In genomic region chr11:19561011-19561410, GRCh38 we compare ENCODE assay signal across 24 cellular contexts.
DNase-seq lines count a peak whose midpoint lies in the region; ATAC-seq and TF ChIP-seq lines count a peak whose summit lies in the region.
"Had no signal": no experiment of that assay in that cellular context is flagged by ENCODE, and none has a peak within 500 bp of the region (broad histone marks: within the 10 kb centered on the region; RNA-seq: fewer than 3 reads in every experiment).

No MANE protein-coding gene starts in this region.

- no peak for TF ChIP-seq RAD21 in IMR-90 (IDR thresholded peaks at IDR 0.05; ENCODE audit: low read length)

- in situ Hi-C loops in IMR-90 (cut with MboI; ENCODE audit: low sequenced_read_pairs) (loop anchor here (5.0 kb wide), 1 partner anchor 489 kb away; no protein-coding TSS in a partner anchor), astrocyte of the spinal cord (cut with HindIII; ENCODE audit: low sequenced_read_pairs) (no loop called here)

- peak; percentile 69 for DNase-seq in A172 (ENCODE audit: low spot score)
- peak; percentile 24 for DNase-seq in IMR-90
- DNase-seq in astrocyte of the spinal cord (ENCODE audit: low read depth, low spot score): peak; percentile 19
- peak; percentile 35 for DNase-seq in glomerular visceral epithelial cell (ENCODE audit: extremely low spot score)
- DNase-seq in coronary artery (ENCODE audit: low spot score): no peak
- no peak for DNase-seq in progenitor cell of endocrine pancreas (ENCODE audit: low spot score, unreplicated experiment)
- DNase-seq in DMS 273 (lab: John Stamatoyannopoulos, UW; ENCODE audit: unreplicated experiment): no peak
- DNase-seq: activated CD4-positive, alpha-beta T cell treated with anti-CD3 and anti-CD28 coated beads, Interleukin-2, amount 50 U/mL, for 1 hour; activated T-cell treated with anti-CD3 and anti-CD28 coated beads, Interleukin-2, amount 50 U/mL, for 48 hours; CD4-positive, alpha-beta memory T cell; KG1; left ventricle myocardium superior; NCI-H510A; OCI-M1; pancreas; right cardiac atrium; Right ventricle myocardium superior; spleen; T1000; transverse colon had no signal

- peaks cover 21% of the 10 kb centered on the region for H3K27me3 ChIP-seq in IMR-90 (ENCODE audit: control insufficient read depth, insufficient read depth, low read length)
- H3K27me3 ChIP-seq: pancreas, transverse colon had no signal

- H2BK20ac ChIP-seq in IMR-90 (ENCODE audit: low read depth, low read length): no peak overlapping the region

- intact Hi-C loops in IMR-90 (cut with micrococcal nuclease): no loop called here

- WGBS in IMR-90 (ENCODE audit: extremely low coverage in 2 of 2, insufficient read length in 1 of 2), 2 experiments: no CpG with 5 or more reads among the region's 8 CpGs

- no peak overlapping the region for H4K8ac ChIP-seq in IMR-90 (ENCODE audit: low read depth in 2 of 2, low read length in 2 of 2)

- no peak overlapping the region for H2BK5ac ChIP-seq in IMR-90 (ENCODE audit: low read depth, low read length, poor library complexity, severe bottlenecking)

- H3K18ac ChIP-seq in IMR-90 (ENCODE audit: low read depth, low read length): no peak overlapping the region

- H3K36me3 ChIP-seq in IMR-90 (ENCODE audit: control insufficient read depth, insufficient read depth, low read length): no peaks in the 10 kb centered on the region
- H3K36me3 ChIP-seq: HAP-1, pancreas, spleen, transverse colon had no signal

- dilution Hi-C loops in IMR-90 (cut with HindIII; ENCODE audit: low sequenced_read_pairs, unreplicated experiment): no loop called here

- H4K91ac ChIP-seq in IMR-90 (ENCODE audit: insufficient read depth, low read depth, low read length): no peak overlapping the region

- no peak overlapping the region for H3K23ac ChIP-seq in IMR-90 (ENCODE audit: low read depth, low read length)

- H3K4me1 Mint-ChIP-seq in progenitor cell of endocrine pancreas (ENCODE audit: low read depth): peaks cover 9% of the 10 kb centered on the region

- no peaks in the 10 kb centered on the region for H3K9me3 ChIP-seq in IMR-90 (ENCODE audit: control insufficient read depth, insufficient read depth, low read length)
- H3K9me3 ChIP-seq: HAP-1, pancreas, spleen, transverse colon had no signal

- H3K4me2 ChIP-seq in IMR-90 (ENCODE audit: low read depth, low read length): no peak overlapping the region

- H3K4ac ChIP-seq in IMR-90 (ENCODE audit: low read depth, low read length): no peak overlapping the region

- no peak overlapping the region for H3K9ac ChIP-seq in IMR-90 (ENCODE audit: low read depth, low read length)

- H3K9me3 Mint-ChIP-seq in progenitor cell of endocrine pancreas (ENCODE audit: low read depth): no peaks in the 10 kb centered on the region
- H3K9me3 Mint-ChIP-seq: CD4-positive, alpha-beta memory T cell; nephron; WTC11 had no signal

- no peak overlapping the region for H3K4me3 Mint-ChIP-seq in progenitor cell of endocrine pancreas (ENCODE audit: low read depth)
- H3K4me3 Mint-ChIP-seq: CD4-positive, alpha-beta memory T cell; nephron; WTC11 had no signal

- no peak for TF ChIP-seq POLR2A in IMR-90 (IDR thresholded peaks at IDR 0.05; ENCODE audit: low read depth, low read length)

- no peaks in the 10 kb centered on the region for H4K20me1 ChIP-seq in IMR-90 (ENCODE audit: insufficient read depth, low read length)

- no peak overlapping the region for H2AFZ ChIP-seq in IMR-90 (replicated peaks; ENCODE audit: low read length, poor library complexity)

- H3K36me3 Mint-ChIP-seq in progenitor cell of endocrine pancreas (ENCODE audit: insufficient read depth): no peaks in the 10 kb centered on the region
- H3K36me3 Mint-ChIP-seq: CD4-positive, alpha-beta memory T cell; WTC11 had no signal

- H3K14ac ChIP-seq in IMR-90 (replicated peaks; ENCODE audit: low read depth, low read length): no peak overlapping the region

- no peak overlapping the region for H2AK5ac ChIP-seq in IMR-90 (ENCODE audit: low read depth, low read length)

- H3K27me3 Mint-ChIP-seq in progenitor cell of endocrine pancreas: peaks cover 28% of the 10 kb centered on the region

- H3K56ac ChIP-seq in IMR-90 (ENCODE audit: extremely low read depth, insufficient read depth, low read length): no peak overlapping the region

- ATAC-seq in IMR-90 (ENCODE audit: low read depth) (no peak), GM21737 (IDR thresholded peaks at IDR 0.05; ENCODE audit: unreplicated experiment) (no peak)
- ATAC-seq: left ventricle myocardium superior, pancreas, right cardiac atrium, WTC11 had no signal

- TF ChIP-seq CTCF in IMR-90 (conservative IDR thresholded peaks at IDR 0.05; ENCODE audit: low read depth, low read length) (no peak), astrocyte of the spinal cord (IDR thresholded peaks at IDR 0.05; ENCODE audit: low read depth, low read length) (no peak), coronary artery (IDR thresholded peaks at IDR 0.05) (no peak), progenitor cell of endocrine pancreas (IDR thresholded peaks at IDR 0.05; ENCODE audit: unreplicated experiment) (no peak)

- H3K9me1 ChIP-seq in IMR-90 (ENCODE audit: insufficient read depth, low read length): no peaks in the 10 kb centered on the region

- H2BK120ac ChIP-seq in IMR-90 (ENCODE audit: low read depth, low read length): no peak overlapping the region

- BruUV-seq in IMR-90 (replicated peaks; lab: Mats Ljungman, UMichigan): no TSS peak

- POLR2A ChIA-PET in IMR-90 (lab: Charles Lee; ENCODE audit: unreplicated experiment): no interaction called here

- no peak overlapping the region for H2BK15ac ChIP-seq in IMR-90 (ENCODE audit: low read depth, low read length)

- H3K27ac ChIP-seq in IMR-90 (ENCODE audit: insufficient read depth, low read length): no peak overlapping the region
- H3K27ac ChIP-seq in coronary artery: no peak overlapping the region
- H3K27ac ChIP-seq: pancreas, spleen, transverse colon had no signal

- H4K5ac ChIP-seq in IMR-90 (ENCODE audit: low read depth, low read length): no peak overlapping the region

- H2AK9ac ChIP-seq in IMR-90 (replicated peaks; ENCODE audit: low read depth, low read length, poor library complexity): no peak overlapping the region

- no peaks in the 10 kb centered on the region for H3K79me1 ChIP-seq in IMR-90 (ENCODE audit: low read depth in 1 of 2, low read length in 2 of 2)

- no peak overlapping the region for H3K27ac Mint-ChIP-seq in progenitor cell of endocrine pancreas
- H3K27ac Mint-ChIP-seq: CD4-positive, alpha-beta memory T cell; nephron; WTC11 had no signal

- H3K4me1 ChIP-seq in IMR-90 (ENCODE audit: control insufficient read depth, insufficient read depth, low read length): no peaks in the 10 kb centered on the region
- H3K4me1 ChIP-seq: HAP-1, pancreas had no signal

- CTCF ChIA-PET in IMR-90 (lab: Yijun Ruan, JAX): interaction anchor here (0.7 to 1.8 kb wide), 4 partner anchors 179 to 342 kb away, joined by 3 to 8 read pairs (median 4); no protein-coding TSS in a partner anchor

- H3K4me3 ChIP-seq in IMR-90 (ENCODE audit: insufficient read depth, low read depth, low read length): no peak overlapping the region
- H3K4me3 ChIP-seq in astrocyte of the spinal cord (ENCODE audit: low read depth, low read length): no peak overlapping the region
- no peak overlapping the region for H3K4me3 ChIP-seq in coronary artery
- H3K4me3 ChIP-seq: HAP-1, pancreas, spleen, transverse colon had no signal

TF ChIP-seq in IMR-90, 13 proteins besides CTCF, POLR2A, EP300 and RAD21:
- no peak for TF ChIP-seq MAFK (IDR thresholded peaks at IDR 0.05; ENCODE audit: low read depth, low read length)
- TF ChIP-seq MAZ (IDR thresholded peaks at IDR 0.05; ENCODE audit: borderline replicate concordance, low read depth, low read length): no peak
- peak; percentile 65 for TF ChIP-seq USF2 (IDR thresholded peaks at IDR 0.05; ENCODE audit: low read depth, low read length)
- no peak for TF ChIP-seq NFE2L2 (IDR thresholded peaks at IDR 0.05; ENCODE audit: low read depth, low read length)
- TF ChIP-seq RFX5 (IDR thresholded peaks at IDR 0.05; ENCODE audit: low read depth, low read length): no peak
- no peak for TF ChIP-seq FOS (IDR thresholded peaks at IDR 0.05; ENCODE audit: low read depth, low read length)

Comparison
In these comparisons a context has a peak if more than half of its experiments do, and no peak if none do; other contexts are left out.
1. DNase-seq: peak in A172 (single experiment), IMR-90 (single experiment), astrocyte of the spinal cord (single experiment) and glomerular visceral epithelial cell (single experiment); none in coronary artery (single experiment), progenitor cell of endocrine pancreas (single experiment) and DMS 273 (single experiment).